ENCODE assay signal across 16 cellular contexts in genomic region chr4:88527787-88528186, GRCh38. TPM values are rescaled to one million over a fixed set of nuclear protein-coding genes. Genes with fewer than 3 reads are reported as not detected.
DNase-seq lines count a peak whose midpoint lies in the region; ATAC-seq and TF ChIP-seq lines count a peak whose summit lies in the region.
"Had no signal": no experiment of that assay in that cellular context is flagged by ENCODE, and none has a peak within 500 bp of the region (broad histone marks: within the 10 kb centered on the region; RNA-seq: fewer than 3 reads in every experiment).

No MANE protein-coding gene starts in this region.

- POLR2A ChIA-PET in activated CD4-positive, alpha-beta memory T cell treated with anti-CD3 and anti-CD28 coated beads, Interleukin-2, amount 10 ng/mL, durations not matched to agents 7 days and 5 days (lab: Charles Lee) = interaction anchor here (0.6 kb wide), 1 partner anchor 879 kb away, joined by 4 read pairs; no protein-coding TSS in a partner anchor

- H3K27me3 Mint-ChIP-seq in memory B cell = no peaks in the 10 kb centered on the region
- no peaks in the 10 kb centered on the region for H3K27me3 Mint-ChIP-seq in activated CD4-positive, alpha-beta memory T cell treated with anti-CD3 and anti-CD28 coated beads, Interleukin-2, amount 10 ng/mL, durations not matched to agents 7 days and 5 days
- H3K27me3 Mint-ChIP-seq: activated CD4-positive, alpha-beta T cell treated with anti-CD3 and anti-CD28 coated beads for 36 hours; CD4-positive, CD25-positive, alpha-beta regulatory T cell had no signal

- no peaks in the 10 kb centered on the region for H3K36me3 ChIP-seq in suprapubic skin

- H3K9me3 Mint-ChIP-seq in memory B cell = no peaks in the 10 kb centered on the region
- H3K9me3 Mint-ChIP-seq in activated CD4-positive, alpha-beta memory T cell treated with anti-CD3 and anti-CD28 coated beads, Interleukin-2, amount 10 ng/mL, durations not matched to agents 7 days and 5 days = no peaks in the 10 kb centered on the region
- H3K9me3 Mint-ChIP-seq: activated T-helper 2 cell treated with anti-CD3 and anti-CD28 coated beads, Interferon-gamma antibody, Interleukin-2, Interleukin-4, amounts not matched to agents 10 μg/mL and 5 μg/mL and 100 μg/mL, durations not matched to agents 14 hours and 24 hours and 36 hours; CD4-positive, CD25-positive, alpha-beta regulatory T cell; T-helper 1 cell treated with Interleukin-12 subunit alpha and Interleukin-12 subunit beta and Interleukin-4 antibody, amounts not matched to agents 30 μg/mL and 1 μg/mL, for 36 hours had no signal

- peaks cover 11% of the 10 kb centered on the region for H3K4me1 Mint-ChIP-seq in memory B cell
- peaks cover 30% of the 10 kb centered on the region for H3K4me1 Mint-ChIP-seq in activated CD4-positive, alpha-beta memory T cell treated with anti-CD3 and anti-CD28 coated beads, Interleukin-2, amount 10 ng/mL, durations not matched to agents 7 days and 5 days

- ATAC-seq in GM18873 (IDR thresholded peaks at IDR 0.05; ENCODE audit: low FRiP score, unreplicated experiment) = peak; percentile 66
- peak; percentile 38 for ATAC-seq in GM21447 (IDR thresholded peaks at IDR 0.05; ENCODE audit: unreplicated experiment)
- peak; percentile 53 for ATAC-seq in HG03175 (IDR thresholded peaks at IDR 0.05; ENCODE audit: unreplicated experiment)
- ATAC-seq in memory B cell (ENCODE audit: low read depth) = no peak
- ATAC-seq: activated CD4-positive, alpha-beta T cell treated with anti-CD3 and anti-CD28 coated beads for 36 hours had no signal

- H3K27me3 ChIP-seq in suprapubic skin = no peaks in the 10 kb centered on the region

- DNase-seq in memory B cell (ENCODE audit: low spot score in 2 of 2) = no peak
- no peak for DNase-seq in CD1c-positive myeloid dendritic cell (ENCODE audit: extremely low spot score)
- DNase-seq in suprapubic skin (ENCODE audit: low spot score in 2 of 2) = no peak
- no peak for DNase-seq in activated CD4-positive, alpha-beta memory T cell treated with anti-CD3 and anti-CD28 coated beads, Interleukin-2, amount 10 ng/mL, durations not matched to agents 7 days and 5 days
- DNase-seq: activated CD4-positive, alpha-beta T cell treated with anti-CD3 and anti-CD28 coated beads for 36 hours; CD4-positive, CD25-positive, alpha-beta regulatory T cell; mammary epithelial cell; NCI-H146; NCI-H748 treated with DMSO at 0.1 percent for 48 hours; occipital lobe had no signal

- WGBS in suprapubic skin = 95% methylated on average over 8 of the region's 8 CpGs

- no peak overlapping the region for H3K4me3 ChIP-seq in suprapubic skin
- H3K4me3 ChIP-seq: smooth muscle cell had no signal

- TF ChIP-seq POLR2A in suprapubic skin (IDR thresholded peaks at IDR 0.05) = no peak

- H3K27ac ChIP-seq in suprapubic skin = no peak overlapping the region

- H3K4me3 Mint-ChIP-seq in memory B cell = peak overlapping the region; percentile 45
- H3K4me3 Mint-ChIP-seq in activated CD4-positive, alpha-beta memory T cell treated with anti-CD3 and anti-CD28 coated beads, Interleukin-2, amount 10 ng/mL, durations not matched to agents 7 days and 5 days = no peak overlapping the region
- H3K4me3 Mint-ChIP-seq: activated CD4-positive, alpha-beta T cell treated with anti-CD3 and anti-CD28 coated beads for 36 hours; T-helper 1 cell treated with Interleukin-12 subunit alpha and Interleukin-12 subunit beta and Interleukin-4 antibody, amounts not matched to agents 30 μg/mL and 1 μg/mL, for 36 hours had no signal

- peaks cover 21% of the 10 kb centered on the region for H3K4me1 ChIP-seq in suprapubic skin

- no peak overlapping the region for H3K27ac Mint-ChIP-seq in memory B cell
- no peak overlapping the region for H3K27ac Mint-ChIP-seq in activated CD4-positive, alpha-beta memory T cell treated with anti-CD3 and anti-CD28 coated beads, Interleukin-2, amount 10 ng/mL, durations not matched to agents 7 days and 5 days
- H3K27ac Mint-ChIP-seq: activated CD4-positive, alpha-beta T cell treated with anti-CD3 and anti-CD28 coated beads for 36 hours; activated T-helper 2 cell treated with anti-CD3 and anti-CD28 coated beads, Interferon-gamma antibody, Interleukin-2, Interleukin-4, amounts not matched to agents 10 μg/mL and 5 μg/mL and 100 μg/mL, durations not matched to agents 14 hours and 24 hours and 36 hours; CD4-positive, CD25-positive, alpha-beta regulatory T cell; T-helper 1 cell treated with Interleukin-12 subunit alpha and Interleukin-12 subunit beta and Interleukin-4 antibody, amounts not matched to agents 30 μg/mL and 1 μg/mL, for 36 hours had no signal

- no peaks in the 10 kb centered on the region for H3K9me3 ChIP-seq in suprapubic skin

- TF ChIP-seq CTCF in suprapubic skin (IDR thresholded peaks at IDR 0.05) = no peak

- CTCF ChIA-PET in activated CD4-positive, alpha-beta memory T cell treated with anti-CD3 and anti-CD28 coated beads, Interleukin-2, amount 10 ng/mL, durations not matched to agents 7 days and 5 days (lab: Charles Lee) = interaction anchor here (0.7 to 3.3 kb wide), 4 partner anchors 12 to 495 kb away, joined by 3 to 19 read pairs (median 12); no protein-coding TSS in a partner anchor

- H3K36me3 Mint-ChIP-seq in memory B cell = no peaks in the 10 kb centered on the region
- no peaks in the 10 kb centered on the region for H3K36me3 Mint-ChIP-seq in activated CD4-positive, alpha-beta memory T cell treated with anti-CD3 and anti-CD28 coated beads, Interleukin-2, amount 10 ng/mL, durations not matched to agents 7 days and 5 days (ENCODE audit: low read depth)
- H3K36me3 Mint-ChIP-seq: CD4-positive, CD25-positive, alpha-beta regulatory T cell had no signal

- no peak for TF ChIP-seq EP300 in suprapubic skin (IDR thresholded peaks at IDR 0.05)

RNA-seq across cellular contexts. Expression of gene PYURF, which starts 4.2 kb away (rescaled TPM):
- total RNA-seq in suprapubic skin = 10 to 100 TPM; 52.0 to 88.9 (median 82.2) TPM
- total RNA-seq in activated CD4-positive, alpha-beta memory T cell treated with anti-CD3 and anti-CD28 coated beads, Interleukin-2, amount 10 ng/mL, durations not matched to agents 7 days and 5 days = 10 to 100 TPM; 50.8 to 52.1 TPM
